ENCODE assay signal across 21 cellular contexts in the genomic region with DNA sequence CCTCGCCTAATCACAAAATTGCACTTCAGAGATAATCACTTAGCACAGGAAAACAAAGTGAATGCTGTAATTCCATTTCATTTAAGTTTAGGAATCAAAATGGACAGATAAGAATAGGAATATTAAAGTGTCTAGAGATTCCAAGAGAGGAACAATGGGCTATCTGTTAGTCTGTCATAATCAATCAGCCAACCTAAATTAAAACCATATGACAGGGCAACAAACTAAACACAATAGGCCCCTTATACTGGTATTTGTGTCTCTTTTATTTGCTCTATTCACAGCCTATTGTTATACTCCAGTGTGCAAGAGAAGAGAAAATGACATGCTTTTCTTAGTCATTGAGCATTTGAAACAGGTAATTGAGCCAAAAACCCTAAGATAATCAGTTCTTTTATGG.
DNase-seq lines count a peak whose midpoint lies in the region; ATAC-seq lines count a peak whose summit lies in the region.
"Had no signal": no experiment of that assay in that cellular context is flagged by ENCODE, and none has a peak within 500 bp of the region (broad histone marks: within the 10 kb centered on the region; RNA-seq: fewer than 3 reads in every experiment).

No MANE protein-coding gene starts in this region.

- in situ Hi-C loops in SK-MEL-5 (cut with HindIII; ENCODE audit: low pct_unique_long_range_greater_than_20kb, low sequenced_read_pairs): no loop called here

- ATAC-seq in HG03442 (IDR thresholded peaks at IDR 0.05; ENCODE audit: unreplicated experiment): no peak
- ATAC-seq: left lobe of liver; pancreas; right lobe of liver; stimulated activated naive CD8-positive, alpha-beta T cell treated with anti-CD3 and anti-CD28 coated beads, Interleukin-15, amount 100 ng/mL, for 72 hours had no signal

- DNase-seq in COLO829 (ENCODE audit: low spot score) (peak; percentile 68), NCI-H146 (lab: John Stamatoyannopoulos, UW) (peak; percentile 70), SK-MEL-5 (ENCODE audit: low read depth, low spot score) (peak; percentile 86), middle frontal gyrus (ENCODE audit: extremely low spot score, low spot score) (peak; percentile 29), SKM-1 treated with dmso at 0.1 percent for 144 hours (lab: John Stamatoyannopoulos, UW; ENCODE audit: unreplicated experiment) (no peak), DMS 273 (lab: John Stamatoyannopoulos, UW; ENCODE audit: unreplicated experiment) (no peak)
- no peak for DNase-seq in stimulated activated CD4-positive, alpha-beta T cell treated with anti-CD3 and anti-CD28 coated beads, Interleukin-1b, Interleukin-23, amount 100 ng/mL, for 48 hours
- DNase-seq: ACHN; activated B cell treated with CpG ODN at 0.5 μM for 24 hours; activated CD4-positive, alpha-beta T cell treated with anti-CD3 and anti-CD28 coated beads, Interleukin-2, amount 10 ng/mL, durations not matched to agents 7 days and 5 days; CD8-positive, alpha-beta memory T cell; DMS153; NCI-H1694 treated with DMSO at 0.1 percent for 48 hours; NCI-H774; pancreas; right lobe of liver; spleen; stimulated activated naive CD8-positive, alpha-beta T cell treated with anti-CD3 and anti-CD28 coated beads, Interleukin-15, amount 100 ng/mL, for 72 hours; uterus had no signal

Comparison
In these comparisons a context has a peak if more than half of its experiments do, and no peak if none do; other contexts are left out.
1. DNase-seq: peak in COLO829 (single experiment), NCI-H146 (single experiment), SK-MEL-5 (single experiment) and middle frontal gyrus (single experiment); none in SKM-1 treated with dmso at 0.1 percent for 144 hours (single experiment), stimulated activated CD4-positive, alpha-beta T cell treated with anti-CD3 and anti-CD28 coated beads, Interleukin-1b, Interleukin-23, amount 100 ng/mL, for 48 hours (single experiment) and DMS 273 (single experiment).